ENCODE assay signal across 8 cellular contexts in genomic region chr10:63377305-63377661, GRCh38.
DNase-seq lines count a peak whose midpoint lies in the region; ATAC-seq, FAIRE-seq and TF ChIP-seq lines count a peak whose summit lies in the region.
"Not testable (repeated sequence)": the region's sequence is repeated elsewhere in the genome, so short reads cannot be mapped to it uniquely, and the experiment has no call there.

No MANE protein-coding gene starts in this region.

- TF ChIP-seq RAD21 in A549 (conservative IDR thresholded peaks at IDR 0.05 in 1 of 2, IDR thresholded peaks at IDR 0.05 in 1 of 2), result not testable (repeated sequence)

- WGBS in A549 (ENCODE audit: missing lambda C conversion rate), result 86% methylated on average over 6 of the region's 6 CpGs

- not testable (repeated sequence) for ATAC-seq in A549; naive B cell (ENCODE audit: low read depth in 2 of 2); stimulated activated naive B cell treated with anti-CD40 and anti-IgM and Interleukin-4, amounts not matched to agents 10 μg/mL and 1 μg/mL and 100 μg/mL, for 72 hours (replicated peaks)
- ATAC-seq in HG03175 (IDR thresholded peaks at IDR 0.05; ENCODE audit: unreplicated experiment), result peak; percentile 5

- H3K79me2 ChIP-seq in OCI-LY7 (ENCODE audit: insufficient read depth, low read depth, low read length), result not testable (repeated sequence)
- peaks cover 57% of the 10 kb centered on the region for H3K79me2 ChIP-seq in astrocyte (ENCODE audit: insufficient read depth, low read length)
- peaks cover 44% of the 10 kb centered on the region for H3K79me2 ChIP-seq in endothelial cell of umbilical vein (ENCODE audit: control insufficient read depth, insufficient read depth, low read length)

- not testable (repeated sequence) for BruUV-seq in OCI-LY7 (replicated peaks; lab: Mats Ljungman, UMichigan)
- BruUV-seq in endothelial cell of umbilical vein (replicated peaks; lab: Mats Ljungman, UMichigan), result TSS peak; percentile 30

- POLR2A ChIA-PET in A549 (lab: Yijun Ruan, JAX); OCI-LY7 (lab: Charles Lee); endothelial cell of umbilical vein (lab: Charles Lee): not testable (repeated sequence)

- not testable (repeated sequence) for H3K9ac ChIP-seq in astrocyte (ENCODE audit: low read length); endothelial cell of umbilical vein (replicated peaks; ENCODE audit: extremely low read depth, insufficient read depth, low read length)

- H3K9me1 ChIP-seq in endothelial cell of umbilical vein (replicated peaks; ENCODE audit: control insufficient read depth, extremely low read depth, insufficient read depth, low read length), result not testable (repeated sequence)

- H3K9me2 ChIP-seq in OCI-LY7 (ENCODE audit: insufficient read depth, low read length), result not testable (repeated sequence)

- TF ChIP-seq CTCF in A549 (IDR thresholded peaks at IDR 0.05); OCI-LY7 (conservative IDR thresholded peaks at IDR 0.05; ENCODE audit: low read length); astrocyte (IDR thresholded peaks at IDR 0.05; ENCODE audit: insufficient read depth, low read depth, low read length); endothelial cell of umbilical vein (IDR thresholded peaks at IDR 0.05; ENCODE audit: extremely low read depth in 1 of 2, insufficient read depth in 1 of 2, low read depth in 1 of 2, low read length in 2 of 2): not testable (repeated sequence)

- intact Hi-C loops in OCI-LY7 (cut with micrococcal nuclease; ENCODE audit: unreplicated experiment), result not testable (repeated sequence)
- intact Hi-C loops in endothelial cell of umbilical vein (cut with micrococcal nuclease), result loop anchor here (2.0 to 5.0 kb wide), 2 partner anchors 160 to 252 kb away; no protein-coding TSS in a partner anchor

- not testable (repeated sequence) for TF ChIP-seq EP300 in A549 (IDR thresholded peaks at IDR 0.05)

- not testable (repeated sequence) for H3K9me3 ChIP-seq in A549; OCI-LY7 (ENCODE audit: low read length); astrocyte (ENCODE audit: insufficient read depth, low read depth, low read length); endothelial cell of umbilical vein (replicated peaks; ENCODE audit: control insufficient read depth, insufficient read depth, low read length)

- not testable (repeated sequence) for H3K4me1 ChIP-seq in A549; OCI-LY7 (ENCODE audit: insufficient read depth, low read length, poor library complexity, severe bottlenecking); astrocyte (ENCODE audit: insufficient read depth, low read length)
- H3K4me1 ChIP-seq in endothelial cell of umbilical vein (ENCODE audit: control insufficient read depth, extremely low read depth, insufficient read depth, low read length), result peaks cover 22% of the 10 kb centered on the region

- not testable (repeated sequence) for H3K36me3 ChIP-seq in OCI-LY7 (ENCODE audit: insufficient read depth, low read length); astrocyte (ENCODE audit: insufficient read depth, low read length); endothelial cell of umbilical vein (ENCODE audit: control insufficient read depth in 2 of 2, extremely low read depth in 1 of 2, insufficient read depth in 2 of 2, low read length in 2 of 2)

- not testable (repeated sequence) for H3K4me1 Mint-ChIP-seq in astrocyte (ENCODE audit: low read depth, unreplicated experiment)
- peaks cover 20 to 27% (median 22%) of the 10 kb centered on the region in 3 donors for H3K4me1 Mint-ChIP-seq in naive B cell
- peaks cover 7 to 11% of the 10 kb centered on the region in 2 donors for H3K4me1 Mint-ChIP-seq in stimulated activated naive B cell treated with anti-CD40 and anti-IgM and Interleukin-4, amounts not matched to agents 10 μg/mL and 1 μg/mL and 100 μg/mL, for 72 hours

- not testable (repeated sequence) for H3K27me3 Mint-ChIP-seq in astrocyte (ENCODE audit: low read depth, unreplicated experiment); naive B cell; stimulated activated naive B cell treated with anti-CD40 and anti-IgM and Interleukin-4, amounts not matched to agents 10 μg/mL and 1 μg/mL and 100 μg/mL, for 72 hours

- not testable (repeated sequence) for DNase-seq in A549 (ENCODE audit: low read depth in 1 of 2, low spot score in 1 of 2); OCI-LY7 (ENCODE audit: low spot score); astrocyte (ENCODE audit: low read depth); endothelial cell of umbilical vein (ENCODE audit: low read depth, low spot score); naive B cell; stimulated activated naive B cell treated with anti-CD40 and anti-IgM and Interleukin-4, amounts not matched to agents 10 μg/mL and 1 μg/mL and 100 μg/mL, for 72 hours

- peak overlapping the region; percentile 21; the same call in 1 of the 2 replicates for H2AFZ ChIP-seq in OCI-LY7 (ENCODE audit: low read length)
- not testable (repeated sequence) for H2AFZ ChIP-seq in astrocyte (ENCODE audit: low read depth, low read length); endothelial cell of umbilical vein (ENCODE audit: low read depth, low read length)

- not testable (repeated sequence) for H3K4me3 Mint-ChIP-seq in astrocyte (ENCODE audit: unreplicated experiment)
- peak overlapping the region in 5 of 8 donors; percentile 45 to 81 (median 68) for H3K4me3 Mint-ChIP-seq in naive B cell
- peak overlapping the region; percentile 5 to 33 for H3K4me3 Mint-ChIP-seq in stimulated activated naive B cell treated with anti-CD40 and anti-IgM and Interleukin-4, amounts not matched to agents 10 μg/mL and 1 μg/mL and 100 μg/mL, for 72 hours

- H3K27ac Mint-ChIP-seq in astrocyte (ENCODE audit: unreplicated experiment); stimulated activated naive B cell treated with anti-CD40 and anti-IgM and Interleukin-4, amounts not matched to agents 10 μg/mL and 1 μg/mL and 100 μg/mL, for 72 hours: not testable (repeated sequence)
- peak overlapping the region in 2 of 6 donors; percentile 5 to 40 for H3K27ac Mint-ChIP-seq in naive B cell

- TF ChIP-seq POLR2A in A549 (IDR thresholded peaks at IDR 0.05; ENCODE audit: low read length); endothelial cell of umbilical vein (IDR thresholded peaks at IDR 0.05; ENCODE audit: low read depth, low read length): not testable (repeated sequence)

- H3K9me3 Mint-ChIP-seq in astrocyte (ENCODE audit: unreplicated experiment); naive B cell; stimulated activated naive B cell treated with anti-CD40 and anti-IgM and Interleukin-4, amounts not matched to agents 10 μg/mL and 1 μg/mL and 100 μg/mL, for 72 hours: not testable (repeated sequence)

- H3K27ac ChIP-seq in A549; OCI-LY7 (ENCODE audit: low read depth, low read length, poor library complexity, severe bottlenecking); endothelial cell of umbilical vein (ENCODE audit: insufficient read depth, low read depth, low read length): not testable (repeated sequence)
- peak overlapping the region; percentile 40 for H3K27ac ChIP-seq in astrocyte (ENCODE audit: low read depth, low read length)

- dilution Hi-C loops in endothelial cell of umbilical vein (cut with MboI; ENCODE audit: extremely low pct_ligation_motif_present, low sequenced_read_pairs), result not testable (repeated sequence)

- not testable (repeated sequence) for H3K4me2 ChIP-seq in A549
- H3K4me2 ChIP-seq in OCI-LY7 (ENCODE audit: low read length) (peak overlapping the region; percentile 33), astrocyte (ENCODE audit: low read length) (peak overlapping the region; percentile 69), endothelial cell of umbilical vein (ENCODE audit: insufficient read depth, low read length) (peak overlapping the region; percentile 14)

- FAIRE-seq in A549 (lab: Jason Lieb, UNC); astrocyte (lab: Jason Lieb, UNC); endothelial cell of umbilical vein (lab: Jason Lieb, UNC): not testable (repeated sequence)

- not testable (repeated sequence) for H4K20me1 ChIP-seq in OCI-LY7 (ENCODE audit: insufficient read depth, low read length); endothelial cell of umbilical vein (replicated peaks; ENCODE audit: control insufficient read depth, extremely low read depth, insufficient read depth, low read length)
- peaks cover 12% of the 10 kb centered on the region for H4K20me1 ChIP-seq in astrocyte (ENCODE audit: insufficient read depth, low read length)

- H3K27me3 ChIP-seq in astrocyte (ENCODE audit: insufficient read depth, low read length); endothelial cell of umbilical vein (ENCODE audit: control insufficient read depth in 2 of 2, insufficient read depth in 2 of 2, low read length in 2 of 2): not testable (repeated sequence)

- not testable (repeated sequence) for H3K4me3 ChIP-seq in A549; OCI-LY7 (ENCODE audit: low read depth, low read length, poor library complexity, severe bottlenecking); endothelial cell of umbilical vein (replicated peaks in 1 of 3; ENCODE audit: insufficient read depth in 1 of 3, low read depth in 1 of 3, low read length in 3 of 3)
- H3K4me3 ChIP-seq in GM08714 (ENCODE audit: low read length) (peak overlapping the region; percentile 16; the same call in 1 of the 2 replicates), astrocyte (ENCODE audit: insufficient read depth, low read depth, low read length) (peak overlapping the region; percentile 26)

- not testable (repeated sequence) for H3K36me3 Mint-ChIP-seq in astrocyte (ENCODE audit: low read depth, unreplicated experiment); naive B cell
- H3K36me3 Mint-ChIP-seq in stimulated activated naive B cell treated with anti-CD40 and anti-IgM and Interleukin-4, amounts not matched to agents 10 μg/mL and 1 μg/mL and 100 μg/mL, for 72 hours, result peaks cover 9 to 22% of the 10 kb centered on the region in 2 donors

- CTCF ChIA-PET in A549 (lab: Yijun Ruan, JAX), result interaction anchor here (0.7 kb wide), 1 partner anchor 49 kb away, joined by 3 read pairs; no protein-coding TSS in a partner anchor
- CTCF ChIA-PET in OCI-LY7 (lab: Charles Lee; ENCODE audit: unreplicated experiment), result not testable (repeated sequence)
- CTCF ChIA-PET in endothelial cell of umbilical vein (lab: Charles Lee), result interaction anchor here (1.1 to 1.6 kb wide), 2 partner anchors 21 to 343 kb away, joined by 3 read pairs; no protein-coding TSS in a partner anchor
